In the genomic region with DNA sequence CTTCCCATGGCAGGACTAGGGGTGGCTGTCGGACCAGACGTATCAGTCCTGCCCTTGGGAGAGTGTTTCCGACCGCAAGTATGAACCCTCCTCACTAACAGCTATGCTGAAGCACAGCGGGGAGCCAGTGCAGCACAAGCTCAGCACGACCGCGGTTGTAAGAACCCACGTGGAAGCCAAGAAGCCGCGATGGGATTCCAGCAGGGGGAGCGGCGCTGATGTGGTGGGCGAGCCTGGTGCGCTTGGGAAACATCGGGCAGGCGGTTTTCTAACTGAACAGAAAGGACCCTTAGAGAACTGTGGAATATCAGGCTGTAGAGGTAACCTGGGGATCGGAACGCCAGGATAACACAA, we compare ENCODE assay signal across 12 cellular contexts.
"Had no signal": no experiment of that assay in that cellular context is flagged by ENCODE, and none has a peak within 500 bp of the region (broad histone marks: within the 10 kb centered on the region; RNA-seq: fewer than 3 reads in every experiment).

No MANE protein-coding gene starts in this region.

- H3K4me3 Mint-ChIP-seq: activated B cell treated with CpG ODN at 0.5 μM for 24 hours; activated CD4-positive, alpha-beta T cell treated with anti-CD3 and anti-CD28 coated beads, Interleukin-2, amount 10 ng/mL, durations not matched to agents 24 days and 14 days; activated naive CD4-positive, alpha-beta T cell treated with anti-CD3 and anti-CD28 coated beads for 36 hours; central memory CD8-positive, alpha-beta T cell; effector memory CD8-positive, alpha-beta T cell had no signal

- H3K27me3 Mint-ChIP-seq: activated B cell treated with CpG ODN at 0.5 μM for 24 hours; activated CD4-positive, alpha-beta T cell treated with anti-CD3 and anti-CD28 coated beads, Interleukin-2, amount 10 ng/mL, durations not matched to agents 24 days and 14 days had no signal

- H3K9me3 ChIP-seq: gastroesophageal sphincter, upper lobe of right lung had no signal

- H3K9me3 Mint-ChIP-seq: activated B cell treated with CpG ODN at 0.5 μM for 24 hours; activated CD4-positive, alpha-beta T cell treated with anti-CD3 and anti-CD28 coated beads, Interleukin-2, amount 10 ng/mL, durations not matched to agents 24 days and 14 days; activated naive CD4-positive, alpha-beta T cell treated with anti-CD3 and anti-CD28 coated beads for 36 hours; central memory CD8-positive, alpha-beta T cell; effector memory CD8-positive, alpha-beta T cell had no signal

- H3K36me3 ChIP-seq: gastroesophageal sphincter, upper lobe of right lung had no signal

- ATAC-seq: effector memory CD8-positive, alpha-beta T cell; gastroesophageal sphincter; stimulated activated naive CD8-positive, alpha-beta T cell treated with anti-CD3 and anti-CD28 coated beads, Interleukin-15, Interleukin-2, amounts not matched to agents 100 U/mL and 50 U/mL, for 24 hours; upper lobe of right lung had no signal

- H3K27ac ChIP-seq: gastroesophageal sphincter, upper lobe of right lung had no signal

- H3K4me1 ChIP-seq: gastroesophageal sphincter, upper lobe of right lung had no signal

- DNase-seq: activated B cell treated with CpG ODN at 0.5 μM for 24 hours; activated CD4-positive, alpha-beta T cell treated with anti-CD3 and anti-CD28 coated beads, Interleukin-2, amount 10 ng/mL, durations not matched to agents 24 days and 14 days; activated CD8-positive, alpha-beta memory T cell treated with anti-CD3 and anti-CD28 coated beads for 24 hours; activated naive CD4-positive, alpha-beta T cell treated with anti-CD3 and anti-CD28 coated beads for 36 hours; effector memory CD8-positive, alpha-beta T cell; stimulated activated CD4-positive, alpha-beta T cell treated with anti-CD3 and anti-CD28 coated beads, Interleukin-4, amount 100 ng/mL, for 1 hour; stimulated activated CD8-positive, alpha-beta memory T cell treated with anti-CD3 and anti-CD28 coated beads, Interleukin-4, amount 100 ng/mL, for 48 hours; stimulated activated naive CD8-positive, alpha-beta T cell treated with anti-CD3 and anti-CD28 coated beads, Interleukin-15, Interleukin-2, amounts not matched to agents 100 U/mL and 50 U/mL, for 24 hours; T-helper 1 cell; upper lobe of right lung had no signal

- H3K27me3 ChIP-seq: gastroesophageal sphincter, upper lobe of right lung had no signal

- H3K4me1 Mint-ChIP-seq: activated B cell treated with CpG ODN at 0.5 μM for 24 hours; activated CD4-positive, alpha-beta T cell treated with anti-CD3 and anti-CD28 coated beads, Interleukin-2, amount 10 ng/mL, durations not matched to agents 24 days and 14 days; central memory CD8-positive, alpha-beta T cell had no signal

- H3K27ac Mint-ChIP-seq: activated B cell treated with CpG ODN at 0.5 μM for 24 hours; activated CD4-positive, alpha-beta T cell treated with anti-CD3 and anti-CD28 coated beads, Interleukin-2, amount 10 ng/mL, durations not matched to agents 24 days and 14 days; activated naive CD4-positive, alpha-beta T cell treated with anti-CD3 and anti-CD28 coated beads for 36 hours; effector memory CD8-positive, alpha-beta T cell had no signal

- H3K4me3 ChIP-seq: gastroesophageal sphincter, upper lobe of right lung had no signal
